Comparison of ENCODE assay signal across 21 cellular contexts in the genomic region with DNA sequence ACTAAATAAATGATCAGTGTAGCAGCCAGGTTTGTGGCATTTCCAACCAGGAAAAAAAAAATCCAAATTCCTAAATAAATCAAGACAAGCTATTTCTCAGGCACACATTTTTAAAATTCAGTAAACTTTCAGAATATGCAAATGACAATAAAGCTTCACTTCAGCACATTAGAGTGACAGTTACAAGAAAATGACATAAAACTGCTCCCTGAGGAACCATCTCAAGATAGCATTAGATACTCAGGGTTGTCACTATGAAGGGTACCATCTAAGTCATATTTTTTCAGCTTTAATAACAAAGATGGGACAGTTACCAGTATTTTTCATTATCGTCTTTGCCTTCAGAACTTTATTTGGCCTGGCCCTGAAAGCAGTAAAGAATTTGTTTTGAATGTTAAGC.
"Had no signal": no experiment of that assay in that cellular context is flagged by ENCODE, and none has a peak within 500 bp of the region (broad histone marks: within the 10 kb centered on the region; RNA-seq: fewer than 3 reads in every experiment).

No MANE protein-coding gene starts in this region.

- H3K9me3 ChIP-seq: colonic mucosa had no signal

- DNase-seq: colonic mucosa; cortex of kidney; dermis blood vessel endothelial cell; dorsolateral prefrontal cortex; effector CD8-positive, alpha-beta T cell; effector memory CD4-positive, alpha-beta T cell; effector memory CD8-positive, alpha-beta T cell; endodermal cell; erythroblast; esophagus squamous epithelium; foreskin fibroblast; foreskin keratinocyte; gastrocnemius medialis; glutamatergic neuron; head of caudate nucleus; heart left ventricle; heart right ventricle had no signal

- H3K4me1 ChIP-seq: colonic mucosa, esophagus muscularis mucosa, esophagus squamous epithelium, foreskin keratinocyte, gastrocnemius medialis, gastroesophageal sphincter, heart left ventricle, heart right ventricle had no signal

- H3K27me3 ChIP-seq: colonic mucosa, esophagus muscularis mucosa, foreskin keratinocyte, gastrocnemius medialis, gastroesophageal sphincter had no signal

- ATAC-seq: gastrocnemius medialis, gastroesophageal sphincter, heart left ventricle, heart right ventricle had no signal

- H3K36me3 ChIP-seq: colonic mucosa, esophagus muscularis mucosa, esophagus squamous epithelium, gastrocnemius medialis, gastroesophageal sphincter, heart left ventricle, heart right ventricle had no signal

- H3K4me3 ChIP-seq: colonic mucosa, coronary artery, dorsolateral prefrontal cortex, esophagus muscularis mucosa, esophagus squamous epithelium, gastrocnemius medialis, gastroesophageal sphincter, heart left ventricle, heart right ventricle had no signal

- H3K27ac ChIP-seq: colonic mucosa, coronary artery, dorsolateral prefrontal cortex, epithelial cell of prostate, esophagus muscularis mucosa, esophagus squamous epithelium, foreskin keratinocyte, gastrocnemius medialis, gastroesophageal sphincter, heart left ventricle, heart right ventricle had no signal
